ENCODE assay signal across 26 cellular contexts in genomic region chr22:43504666-43505261, GRCh38.
DNase-seq lines count a peak whose midpoint lies in the region; ATAC-seq, FAIRE-seq and TF ChIP-seq lines count a peak whose summit lies in the region.
"Had no signal": no experiment of that assay in that cellular context is flagged by ENCODE, and none has a peak within 500 bp of the region (broad histone marks: within the 10 kb centered on the region; RNA-seq: fewer than 3 reads in every experiment).

No MANE protein-coding gene starts in this region.

- BruUV-seq in HepG2 (replicated peaks; lab: Mats Ljungman, UMichigan) (no TSS peak), IMR-90 (replicated peaks; lab: Mats Ljungman, UMichigan) (no TSS peak)

- H3K4ac ChIP-seq in IMR-90 (ENCODE audit: low read depth, low read length) (no peak overlapping the region), trophoblast cell (ENCODE audit: low read depth, low read length) (no peak overlapping the region)

- TF ChIP-seq EP300 in HepG2 (IDR thresholded peaks at IDR 0.05; ENCODE audit: low read depth in 2 of 2, low read length in 2 of 2) (no peak), HepG2 (CRISPR knock-in tag; IDR thresholded peaks at IDR 0.05; ENCODE audit: borderline replicate concordance) (no peak)

- no peak for TF ChIP-seq RAD21 in HepG2 (CRISPR knock-in tag; IDR thresholded peaks at IDR 0.05)
- TF ChIP-seq RAD21 in IMR-90 (IDR thresholded peaks at IDR 0.05; ENCODE audit: low read length) = no peak

- ATAC-seq in HepG2 (no peak), right lobe of liver (no peak), IMR-90 (ENCODE audit: low read depth) (no peak), HG02642 (IDR thresholded peaks at IDR 0.05; ENCODE audit: poor library complexity, unreplicated experiment) (no peak)
- no peak for ATAC-seq in natural killer cell treated with Interleukin-12 subunit alpha and Interleukin-12 subunit beta and Interleukin-15 and Interleukin-18, amount 100 ng/mL, for 72 hours
- ATAC-seq: A549; CD8-positive, alpha-beta T cell; GM12878 had no signal

- no peak overlapping the region for H2BK20ac ChIP-seq in IMR-90 (ENCODE audit: low read depth, low read length)

- H2AK9ac ChIP-seq in IMR-90 (replicated peaks; ENCODE audit: low read depth, low read length, poor library complexity) = no peak overlapping the region

- DNase-seq in HepG2 (ENCODE audit: low spot score) (no peak), right lobe of liver (no peak), IMR-90 (no peak), bronchial epithelial cell (ENCODE audit: low read depth) (no peak), trophoblast cell (no peak), DMS53 treated with DMSO at 0.1 percent for 48 hours (lab: John Stamatoyannopoulos, UW; ENCODE audit: unreplicated experiment) (no peak)
- DNase-seq in natural killer cell treated with Interleukin-12 subunit alpha and Interleukin-12 subunit beta and Interleukin-15 and Interleukin-18, amount 100 ng/mL, for 72 hours (ENCODE audit: low spot score) = no peak
- DNase-seq: AML-193; Caco-2; Calu3; CD4-positive, alpha-beta T cell; CD8-positive, alpha-beta T cell; DMS79; DND-41; EL; GDM1 had no signal

- no peaks in the 10 kb centered on the region for H3K36me3 Mint-ChIP-seq in natural killer cell treated with Interleukin-12 subunit alpha and Interleukin-12 subunit beta and Interleukin-15 and Interleukin-18, amount 100 ng/mL, for 72 hours
- H3K36me3 Mint-ChIP-seq: CD8-positive, alpha-beta T cell had no signal

- H2AK5ac ChIP-seq in IMR-90 (ENCODE audit: low read depth, low read length) = no peak overlapping the region
- H2AK5ac ChIP-seq in trophoblast cell (ENCODE audit: low read length) = no peak overlapping the region

- H3K4me1 ChIP-seq in HepG2 (ENCODE audit: insufficient read depth, low read length) (no peaks in the 10 kb centered on the region), right lobe of liver (no peaks in the 10 kb centered on the region), IMR-90 (ENCODE audit: control insufficient read depth, insufficient read depth, low read length) (no peaks in the 10 kb centered on the region), trophoblast cell (ENCODE audit: control insufficient read depth in 1 of 2, insufficient read depth in 2 of 2, low read length in 2 of 2) (no peaks in the 10 kb centered on the region)
- H3K4me1 ChIP-seq: A549; BLaER1 treated with 17β-estradiol and CSF1 and Interleukin-3, amounts not matched to agents 10 nM and 100 nM; Caco-2 had no signal

- intact Hi-C loops in HepG2 (cut with micrococcal nuclease; ENCODE audit: unreplicated experiment) (no loop called here), right lobe of liver (cut with DNase I) (no loop called here), IMR-90 (cut with micrococcal nuclease) (no loop called here)

- H3K4me2 ChIP-seq in HepG2 (ENCODE audit: low read depth, low read length) = no peak overlapping the region
- no peak overlapping the region for H3K4me2 ChIP-seq in IMR-90 (ENCODE audit: low read depth, low read length)
- no peak overlapping the region for H3K4me2 ChIP-seq in trophoblast cell (ENCODE audit: low read length)
- H3K4me2 ChIP-seq: A549; BLaER1 treated with 17β-estradiol and CSF1 and Interleukin-3, amounts not matched to agents 10 nM and 100 nM had no signal

- H2BK120ac ChIP-seq in IMR-90 (ENCODE audit: low read depth, low read length) = no peak overlapping the region
- no peak overlapping the region for H2BK120ac ChIP-seq in trophoblast cell (ENCODE audit: insufficient read depth, low read length, poor library complexity)

- CTCF ChIA-PET in HepG2 (lab: Yijun Ruan, JAX; ENCODE audit: low intra/inter-chr PET ratio, low total read pairs) (no interaction called here), IMR-90 (lab: Yijun Ruan, JAX) (no interaction called here)

- H2AFZ ChIP-seq in HepG2 (ENCODE audit: low read length) = no peak overlapping the region
- H2AFZ ChIP-seq in IMR-90 (replicated peaks; ENCODE audit: low read length, poor library complexity) = no peak overlapping the region
- no peak overlapping the region for H2AFZ ChIP-seq in trophoblast cell (ENCODE audit: insufficient read depth, low read length, poor library complexity)

- H3K4me3 ChIP-seq in HepG2 (replicated peaks in 1 of 3; ENCODE audit: insufficient read depth in 1 of 3, low read depth in 2 of 3, low read length in 3 of 3) (no peak overlapping the region), right lobe of liver (no peak overlapping the region), IMR-90 (ENCODE audit: insufficient read depth, low read depth, low read length) (no peak overlapping the region), bronchial epithelial cell (ENCODE audit: low read depth, low read length) (no peak overlapping the region), trophoblast cell (ENCODE audit: low read depth, low read length) (peak overlapping the region; percentile 14)
- H3K4me3 ChIP-seq: A549; BLaER1 treated with 17β-estradiol and CSF1 and Interleukin-3, amounts not matched to agents 10 nM and 100 nM; GM12878 had no signal

- H3K56ac ChIP-seq in IMR-90 (ENCODE audit: extremely low read depth, insufficient read depth, low read length) = no peak overlapping the region

- FAIRE-seq in HepG2 (lab: Jason Lieb, UNC) (no peak), bronchial epithelial cell (lab: Jason Lieb, UNC) (peak; percentile 72)
- FAIRE-seq: A549, D721Med, GM12878, GM12892, GM18507 had no signal

- no peak overlapping the region for H4K12ac ChIP-seq in trophoblast cell (ENCODE audit: low read depth, low read length)

- POLR2A ChIA-PET in HepG2 (lab: Yijun Ruan, JAX) = no interaction called here
- POLR2A ChIA-PET in IMR-90 (lab: Charles Lee; ENCODE audit: unreplicated experiment) = no interaction called here

- no peak overlapping the region for H3K27ac Mint-ChIP-seq in natural killer cell treated with Interleukin-12 subunit alpha and Interleukin-12 subunit beta and Interleukin-15 and Interleukin-18, amount 100 ng/mL, for 72 hours
- H3K27ac Mint-ChIP-seq: B cell; CD4-positive, alpha-beta T cell; CD8-positive, alpha-beta T cell had no signal

- no peaks in the 10 kb centered on the region for H3K27me3 Mint-ChIP-seq in natural killer cell treated with Interleukin-12 subunit alpha and Interleukin-12 subunit beta and Interleukin-15 and Interleukin-18, amount 100 ng/mL, for 72 hours
- H3K27me3 Mint-ChIP-seq: B cell; CD4-positive, alpha-beta T cell had no signal

- no peak overlapping the region for H4K91ac ChIP-seq in IMR-90 (ENCODE audit: insufficient read depth, low read depth, low read length)
- no peak overlapping the region for H4K91ac ChIP-seq in trophoblast cell (ENCODE audit: low read depth, low read length)

- H3K23ac ChIP-seq in IMR-90 (ENCODE audit: low read depth, low read length) (no peak overlapping the region), trophoblast cell (ENCODE audit: low read length) (no peak overlapping the region)

- H3K9me3 Mint-ChIP-seq in natural killer cell treated with Interleukin-12 subunit alpha and Interleukin-12 subunit beta and Interleukin-15 and Interleukin-18, amount 100 ng/mL, for 72 hours = no peaks in the 10 kb centered on the region
- H3K9me3 Mint-ChIP-seq: CD4-positive, alpha-beta T cell; CD8-positive, alpha-beta T cell had no signal

- H4K8ac ChIP-seq in IMR-90 (ENCODE audit: low read depth in 2 of 2, low read length in 2 of 2) = no peak overlapping the region
- H4K8ac ChIP-seq in trophoblast cell (ENCODE audit: low read depth, low read length) = no peak overlapping the region

- dilution Hi-C loops in IMR-90 (cut with HindIII; ENCODE audit: low sequenced_read_pairs, unreplicated experiment) = no loop called here

- no peak overlapping the region for H3K4me3 Mint-ChIP-seq in natural killer cell treated with Interleukin-12 subunit alpha and Interleukin-12 subunit beta and Interleukin-15 and Interleukin-18, amount 100 ng/mL, for 72 hours
- H3K4me3 Mint-ChIP-seq: B cell; CD4-positive, alpha-beta T cell; CD8-positive, alpha-beta T cell had no signal

- H3K9ac ChIP-seq in HepG2 (ENCODE audit: insufficient read depth, low read depth, low read length) = no peak overlapping the region
- no peak overlapping the region for H3K9ac ChIP-seq in IMR-90 (ENCODE audit: low read depth, low read length)
- H3K9ac ChIP-seq in trophoblast cell (ENCODE audit: low read length) = no peak overlapping the region
- H3K9ac ChIP-seq: BLaER1 treated with 17β-estradiol and CSF1 and Interleukin-3, amounts not matched to agents 10 nM and 100 nM had no signal

- no peak overlapping the region for H3K27ac ChIP-seq in HepG2 (ENCODE audit: extremely low read length, insufficient read depth, low read length)
- H3K27ac ChIP-seq in right lobe of liver = no peak overlapping the region
- no peak overlapping the region for H3K27ac ChIP-seq in IMR-90 (ENCODE audit: insufficient read depth, low read length)
- H3K27ac ChIP-seq in trophoblast cell (ENCODE audit: low read depth, low read length) = no peak overlapping the region
- H3K27ac ChIP-seq: 22Rv1; A549; BLaER1 treated with 17β-estradiol and CSF1 and Interleukin-3, amounts not matched to agents 10 nM and 100 nM; C4-2B had no signal

- H4K20me1 ChIP-seq in HepG2 (ENCODE audit: insufficient read depth, low read length) = no peaks in the 10 kb centered on the region
- no peaks in the 10 kb centered on the region for H4K20me1 ChIP-seq in IMR-90 (ENCODE audit: insufficient read depth, low read length)
- H4K20me1 ChIP-seq: BLaER1 treated with 17β-estradiol and CSF1 and Interleukin-3, amounts not matched to agents 10 nM and 100 nM had no signal

- H3K9me1 ChIP-seq in IMR-90 (ENCODE audit: insufficient read depth, low read length) = no peaks in the 10 kb centered on the region

- in situ Hi-C loops in HepG2 (cut with HindIII; ENCODE audit: extremely low pct_ligation_motif_present, low pct_unique_long_range_greater_than_20kb) = no loop called here
- in situ Hi-C loops in IMR-90 (cut with MboI; ENCODE audit: low sequenced_read_pairs) = no loop called here

- TF ChIP-seq POLR2A in HepG2 (IDR thresholded peaks at IDR 0.05; ENCODE audit: insufficient read depth in 1 of 2, low read depth in 2 of 2, low read length in 2 of 2) (no peak), right lobe of liver (IDR thresholded peaks at IDR 0.05) (no peak), IMR-90 (IDR thresholded peaks at IDR 0.05; ENCODE audit: low read depth, low read length) (no peak)

- H2BK5ac ChIP-seq in IMR-90 (ENCODE audit: low read depth, low read length, poor library complexity, severe bottlenecking) (peak overlapping the region; percentile 50), trophoblast cell (ENCODE audit: low read depth, low read length, poor library complexity) (no peak overlapping the region)

- no peak overlapping the region for H3K14ac ChIP-seq in IMR-90 (replicated peaks; ENCODE audit: low read depth, low read length)
- no peak overlapping the region for H3K14ac ChIP-seq in trophoblast cell (ENCODE audit: low read length)

- no peaks in the 10 kb centered on the region for H3K36me3 ChIP-seq in HepG2 (replicated peaks in 1 of 2; ENCODE audit: control insufficient read depth in 1 of 2, insufficient read depth in 2 of 2, low read length in 2 of 2)
- no peaks in the 10 kb centered on the region for H3K36me3 ChIP-seq in right lobe of liver
- no peaks in the 10 kb centered on the region for H3K36me3 ChIP-seq in IMR-90 (ENCODE audit: control insufficient read depth, insufficient read depth, low read length)
- no peaks in the 10 kb centered on the region for H3K36me3 ChIP-seq in bronchial epithelial cell (ENCODE audit: control insufficient read depth, insufficient read depth, low read length)
- H3K36me3 ChIP-seq in trophoblast cell (ENCODE audit: control insufficient read depth in 1 of 2, insufficient read depth in 2 of 2, low read length in 2 of 2) = no peaks in the 10 kb centered on the region
- H3K36me3 ChIP-seq: BLaER1 treated with 17β-estradiol and CSF1 and Interleukin-3, amounts not matched to agents 10 nM and 100 nM had no signal

- no peak overlapping the region for H3K18ac ChIP-seq in IMR-90 (ENCODE audit: low read depth, low read length)
- H3K18ac ChIP-seq in trophoblast cell (ENCODE audit: low read length) = no peak overlapping the region

- no peak overlapping the region for H4K5ac ChIP-seq in IMR-90 (ENCODE audit: low read depth, low read length)

- WGBS in HepG2 (ENCODE audit: low lambda C conversion rate) = 42% methylated on average over 7 of the region's 7 CpGs
- 89% methylated on average over 6 of the region's 7 CpGs for WGBS in right lobe of liver (ENCODE audit: insufficient coverage, low coverage, low lambda C conversion rate, missing lambda C conversion rate)
- 77% methylated on average over 3 of the region's 7 CpGs; no CpG with 5 or more reads in 1 of the 2 experiments for WGBS in IMR-90 (ENCODE audit: extremely low coverage in 2 of 2, insufficient read length in 1 of 2), 2 experiments
- no CpG with 5 or more reads among the region's 7 CpGs for WGBS in trophoblast cell (ENCODE audit: extremely low coverage, insufficient coverage, insufficient read length)

- H3K4me1 Mint-ChIP-seq in natural killer cell treated with Interleukin-12 subunit alpha and Interleukin-12 subunit beta and Interleukin-15 and Interleukin-18, amount 100 ng/mL, for 72 hours (ENCODE audit: low read depth in 2 of 2) = no peaks in the 10 kb centered on the region
- H3K4me1 Mint-ChIP-seq: B cell had no signal

- TF ChIP-seq CTCF in HepG2 (CRISPR knock-in tag; IDR thresholded peaks at IDR 0.05) = no peak
- TF ChIP-seq CTCF in right lobe of liver (IDR thresholded peaks at IDR 0.05) = no peak
- TF ChIP-seq CTCF in IMR-90 (conservative IDR thresholded peaks at IDR 0.05; ENCODE audit: low read depth, low read length) = no peak
- TF ChIP-seq CTCF in bronchial epithelial cell (IDR thresholded peaks at IDR 0.05; ENCODE audit: insufficient read depth, low read length, severe bottlenecking) = no peak

- H3K27me3 ChIP-seq in HepG2 (ENCODE audit: control insufficient read depth in 1 of 2, insufficient read depth in 2 of 2, low read length in 2 of 2) (no peaks in the 10 kb centered on the region), right lobe of liver (no peaks in the 10 kb centered on the region), IMR-90 (ENCODE audit: control insufficient read depth, insufficient read depth, low read length) (no peaks in the 10 kb centered on the region), bronchial epithelial cell (ENCODE audit: control insufficient read depth, insufficient read depth, low read length) (no peaks in the 10 kb centered on the region), trophoblast cell (ENCODE audit: insufficient read depth, low read length) (no peaks in the 10 kb centered on the region)
- H3K27me3 ChIP-seq: BLaER1 treated with 17β-estradiol and CSF1 and Interleukin-3, amounts not matched to agents 10 nM and 100 nM had no signal

- no peaks in the 10 kb centered on the region for H3K79me1 ChIP-seq in IMR-90 (ENCODE audit: low read depth in 1 of 2, low read length in 2 of 2)
- H3K79me1 ChIP-seq in trophoblast cell (ENCODE audit: low read length) = no peaks in the 10 kb centered on the region

- H2BK15ac ChIP-seq in IMR-90 (ENCODE audit: low read depth, low read length) = no peak overlapping the region

- H3K79me2 ChIP-seq in HepG2 (ENCODE audit: insufficient read depth, low read length) (no peaks in the 10 kb centered on the region), trophoblast cell (ENCODE audit: control insufficient read depth, insufficient read depth, low read length, poor library complexity) (no peaks in the 10 kb centered on the region)

- H2BK12ac ChIP-seq in trophoblast cell (ENCODE audit: low read length) = no peak overlapping the region

- no peaks in the 10 kb centered on the region for H3K9me3 ChIP-seq in HepG2 (ENCODE audit: low read length)
- H3K9me3 ChIP-seq in right lobe of liver = no peaks in the 10 kb centered on the region
- H3K9me3 ChIP-seq in IMR-90 (ENCODE audit: control insufficient read depth, insufficient read depth, low read length) = peaks cover 24% of the 10 kb centered on the region
- peaks cover 22% of the 10 kb centered on the region for H3K9me3 ChIP-seq in trophoblast cell (ENCODE audit: insufficient read depth, low read depth, low read length)
- H3K9me3 ChIP-seq: A549; BLaER1 treated with 17β-estradiol and CSF1 and Interleukin-3, amounts not matched to agents 10 nM and 100 nM; Caco-2 had no signal
